15 cellular contexts compared by ENCODE assay signal in the genomic region with DNA sequence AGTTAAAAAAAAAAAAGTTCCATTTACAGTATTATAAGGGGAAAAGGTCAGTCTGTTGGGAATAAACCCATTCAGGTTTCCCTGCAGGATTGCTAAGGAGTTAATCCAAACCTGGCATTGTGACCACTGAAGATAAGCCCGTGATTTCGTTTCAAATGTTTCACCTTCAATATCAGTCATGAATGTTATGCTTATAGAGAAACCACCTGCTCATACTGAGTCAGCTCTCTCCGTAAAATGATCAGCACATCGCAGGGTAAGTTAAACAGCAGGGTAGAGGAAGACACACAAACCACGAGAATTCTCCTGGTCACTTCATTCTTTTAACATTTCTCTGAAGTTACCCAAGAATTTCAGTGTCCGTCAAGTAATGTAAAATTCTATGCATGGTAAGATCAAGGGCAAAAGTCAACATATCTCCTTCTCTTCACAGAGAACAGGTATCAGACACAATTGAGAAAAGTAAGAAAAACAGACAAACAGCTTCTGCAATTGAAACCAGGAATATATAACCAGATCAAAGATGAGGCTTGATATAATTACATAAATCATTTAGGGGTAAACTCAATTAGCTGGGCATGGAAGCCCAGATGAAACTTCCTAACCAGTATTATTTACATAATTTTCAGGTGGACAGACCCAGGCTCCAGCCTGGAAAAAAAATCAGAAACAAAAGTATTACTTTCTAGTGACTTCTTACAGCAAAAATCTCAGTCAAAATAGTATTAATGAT.
DNase-seq lines count a peak whose midpoint lies in the region; TF ChIP-seq lines count a peak whose summit lies in the region.
"Had no signal": no experiment of that assay in that cellular context is flagged by ENCODE, and none has a peak within 500 bp of the region (broad histone marks: within the 10 kb centered on the region; RNA-seq: fewer than 3 reads in every experiment).

No MANE protein-coding gene starts in this region.

- H3K4me2 ChIP-seq in OCI-LY7 (ENCODE audit: low read length) = no peak overlapping the region

- H3K4me3 ChIP-seq in SJCRH30 = no peak overlapping the region
- peak overlapping the region; percentile 1 for H3K4me3 ChIP-seq in effector memory CD4-positive, alpha-beta T cell (ENCODE audit: insufficient read depth, low read depth, low read length, poor library complexity, severe bottlenecking)
- no peak overlapping the region for H3K4me3 ChIP-seq in OCI-LY7 (ENCODE audit: low read depth, low read length, poor library complexity, severe bottlenecking)

- no peaks in the 10 kb centered on the region for H4K20me1 ChIP-seq in OCI-LY7 (ENCODE audit: insufficient read depth, low read length)

- DNase-seq in activated naive CD4-positive, alpha-beta T cell treated with anti-CD3 and anti-CD28 coated beads for 36 hours = no peak
- DNase-seq in activated naive CD4-positive, alpha-beta T cell treated with anti-CD3 and anti-CD28 coated beads, Interleukin-2, amount 10 ng/mL, durations not matched to agents 7 days and 5 days = no peak
- peak; percentile 7 to 40 for DNase-seq in SJCRH30
- DNase-seq in effector memory CD4-positive, alpha-beta T cell = no peak
- no peak for DNase-seq in OCI-LY7 (ENCODE audit: low spot score)
- DNase-seq in NCI-H187 (lab: John Stamatoyannopoulos, UW) = no peak
- DNase-seq in G401 (ENCODE audit: low spot score) = no peak
- DNase-seq: central memory CD4-positive, alpha-beta T cell; erythroblast; GF-D8; mesendoderm; OCI-M1; stimulated activated CD4-positive, alpha-beta T cell treated with anti-CD3 and anti-CD28 coated beads, Interleukin-1b, Interleukin-23, amount 100 ng/mL, for 48 hours had no signal

- POLR2A ChIA-PET in OCI-LY7 (lab: Charles Lee) = interaction anchor here (0.9 to 1.9 kb wide), 4 partner anchors 15 to 20 kb away, joined by 3 to 4 read pairs (median 4); no protein-coding TSS in a partner anchor

- no peaks in the 10 kb centered on the region for H3K27me3 Mint-ChIP-seq in activated naive CD4-positive, alpha-beta T cell treated with anti-CD3 and anti-CD28 coated beads for 36 hours (ENCODE audit: low read depth)
- no peaks in the 10 kb centered on the region for H3K27me3 Mint-ChIP-seq in activated naive CD4-positive, alpha-beta T cell treated with anti-CD3 and anti-CD28 coated beads, Interleukin-2, amount 10 ng/mL, durations not matched to agents 7 days and 5 days
- H3K27me3 Mint-ChIP-seq in stimulated activated naive CD8-positive, alpha-beta T cell treated with anti-CD3 and anti-CD28 coated beads, Interleukin-15, Interleukin-2, amounts not matched to agents 100 ng/mL and 50 ng/mL, for 24 hours = no peaks in the 10 kb centered on the region
- H3K27me3 Mint-ChIP-seq: B cell had no signal

- H2AFZ ChIP-seq in OCI-LY7 (ENCODE audit: low read length) = no peak overlapping the region

- no peaks in the 10 kb centered on the region for H3K27me3 ChIP-seq in SJCRH30
- no peaks in the 10 kb centered on the region for H3K27me3 ChIP-seq in effector memory CD4-positive, alpha-beta T cell (replicated peaks; ENCODE audit: control insufficient read depth, insufficient read depth, low read length, poor library complexity, severe bottlenecking)

- H3K36me3 ChIP-seq in SJCRH30 (no peaks in the 10 kb centered on the region), OCI-LY7 (ENCODE audit: insufficient read depth, low read length) (0 out of 2 replicates have a peak, but pooled peaks cover 3% of the 10 kb centered on the region)
- no peaks in the 10 kb centered on the region for H3K36me3 ChIP-seq in effector memory CD4-positive, alpha-beta T cell (ENCODE audit: control insufficient read depth, insufficient read depth, low read length)

- in situ Hi-C loops in G401 (cut with HindIII; ENCODE audit: low sequenced_read_pairs) = no loop called here

- peaks cover 2% of the 10 kb centered on the region for H3K36me3 Mint-ChIP-seq in activated naive CD4-positive, alpha-beta T cell treated with anti-CD3 and anti-CD28 coated beads for 36 hours (ENCODE audit: low read depth)
- H3K36me3 Mint-ChIP-seq in activated naive CD4-positive, alpha-beta T cell treated with anti-CD3 and anti-CD28 coated beads, Interleukin-2, amount 10 ng/mL, durations not matched to agents 7 days and 5 days = peaks cover 18% of the 10 kb centered on the region
- peaks cover 2% of the 10 kb centered on the region for H3K36me3 Mint-ChIP-seq in stimulated activated naive CD8-positive, alpha-beta T cell treated with anti-CD3 and anti-CD28 coated beads, Interleukin-15, Interleukin-2, amounts not matched to agents 100 ng/mL and 50 ng/mL, for 24 hours (ENCODE audit: low read depth)

- H3K79me2 ChIP-seq in OCI-LY7 (ENCODE audit: insufficient read depth, low read depth, low read length) = no peaks in the 10 kb centered on the region

- TF ChIP-seq CTCF in OCI-LY7 (conservative IDR thresholded peaks at IDR 0.05; ENCODE audit: low read length) = no peak

- intact Hi-C loops in activated naive CD4-positive, alpha-beta T cell treated with anti-CD3 and anti-CD28 coated beads for 36 hours (cut with micrococcal nuclease) = loop anchor here (1.0 kb wide), 1 partner anchor 9 kb away; no protein-coding TSS in a partner anchor
- intact Hi-C loops in OCI-LY7 (cut with micrococcal nuclease; ENCODE audit: unreplicated experiment) = no loop called here

- CTCF ChIA-PET in activated naive CD4-positive, alpha-beta T cell treated with anti-CD3 and anti-CD28 coated beads for 36 hours (lab: Charles Lee) = interaction anchor here (1.0 to 1.1 kb wide), 3 partner anchors 9 to 21 kb away, joined by 3 to 5 read pairs (median 4); no protein-coding TSS in a partner anchor
- CTCF ChIA-PET in activated naive CD4-positive, alpha-beta T cell treated with anti-CD3 and anti-CD28 coated beads, Interleukin-2, amount 10 ng/mL, durations not matched to agents 7 days and 5 days (lab: Charles Lee) = interaction anchor here (1.2 to 2.4 kb wide), 3 partner anchors 9 to 47 kb away, joined by 3 to 5 read pairs (median 5); no protein-coding TSS in a partner anchor
- CTCF ChIA-PET in OCI-LY7 (lab: Charles Lee; ENCODE audit: unreplicated experiment) = no interaction called here

- H3K9me3 ChIP-seq in SJCRH30 (replicated peaks) (no peaks in the 10 kb centered on the region), OCI-LY7 (ENCODE audit: low read length) (no peaks in the 10 kb centered on the region)
- H3K9me3 ChIP-seq in effector memory CD4-positive, alpha-beta T cell (ENCODE audit: control insufficient read depth, low read length) = no peaks in the 10 kb centered on the region

- H3K4me3 Mint-ChIP-seq in activated naive CD4-positive, alpha-beta T cell treated with anti-CD3 and anti-CD28 coated beads for 36 hours = peak overlapping the region; percentile 63
- no peak overlapping the region for H3K4me3 Mint-ChIP-seq in activated naive CD4-positive, alpha-beta T cell treated with anti-CD3 and anti-CD28 coated beads, Interleukin-2, amount 10 ng/mL, durations not matched to agents 7 days and 5 days
- peak overlapping the region; percentile 63 for H3K4me3 Mint-ChIP-seq in stimulated activated naive CD8-positive, alpha-beta T cell treated with anti-CD3 and anti-CD28 coated beads, Interleukin-15, Interleukin-2, amounts not matched to agents 100 ng/mL and 50 ng/mL, for 24 hours
- H3K4me3 Mint-ChIP-seq: B cell had no signal

- H3K4me1 ChIP-seq in SJCRH30 = peaks cover 12% of the 10 kb centered on the region
- H3K4me1 ChIP-seq in effector memory CD4-positive, alpha-beta T cell (ENCODE audit: control insufficient read depth, insufficient read depth, low read length, poor library complexity, severe bottlenecking) = peaks cover 8% of the 10 kb centered on the region
- H3K4me1 ChIP-seq in OCI-LY7 (ENCODE audit: insufficient read depth, low read length, poor library complexity, severe bottlenecking) = no peaks in the 10 kb centered on the region

- H3K27ac ChIP-seq in SJCRH30 (no peak overlapping the region), OCI-LY7 (ENCODE audit: low read depth, low read length, poor library complexity, severe bottlenecking) (no peak overlapping the region)
- no peak overlapping the region for H3K27ac ChIP-seq in effector memory CD4-positive, alpha-beta T cell (ENCODE audit: insufficient read depth, low read length, poor library complexity, severe bottlenecking)

- H3K4me1 Mint-ChIP-seq in activated naive CD4-positive, alpha-beta T cell treated with anti-CD3 and anti-CD28 coated beads for 36 hours (ENCODE audit: low read depth) = peaks cover 65% of the 10 kb centered on the region
- H3K4me1 Mint-ChIP-seq in activated naive CD4-positive, alpha-beta T cell treated with anti-CD3 and anti-CD28 coated beads, Interleukin-2, amount 10 ng/mL, durations not matched to agents 7 days and 5 days = peaks cover 28% of the 10 kb centered on the region
- peaks cover 83% of the 10 kb centered on the region for H3K4me1 Mint-ChIP-seq in stimulated activated naive CD8-positive, alpha-beta T cell treated with anti-CD3 and anti-CD28 coated beads, Interleukin-15, Interleukin-2, amounts not matched to agents 100 ng/mL and 50 ng/mL, for 24 hours (ENCODE audit: low read depth)
- H3K4me1 Mint-ChIP-seq: B cell had no signal

- peak overlapping the region; percentile 54 for H3K27ac Mint-ChIP-seq in activated naive CD4-positive, alpha-beta T cell treated with anti-CD3 and anti-CD28 coated beads for 36 hours
- no peak overlapping the region for H3K27ac Mint-ChIP-seq in activated naive CD4-positive, alpha-beta T cell treated with anti-CD3 and anti-CD28 coated beads, Interleukin-2, amount 10 ng/mL, durations not matched to agents 7 days and 5 days
- peak overlapping the region; percentile 84 for H3K27ac Mint-ChIP-seq in stimulated activated naive CD8-positive, alpha-beta T cell treated with anti-CD3 and anti-CD28 coated beads, Interleukin-15, Interleukin-2, amounts not matched to agents 100 ng/mL and 50 ng/mL, for 24 hours
- H3K27ac Mint-ChIP-seq: B cell had no signal

- no peaks in the 10 kb centered on the region for H3K9me2 ChIP-seq in OCI-LY7 (ENCODE audit: insufficient read depth, low read length)

- H3K9me3 Mint-ChIP-seq in activated naive CD4-positive, alpha-beta T cell treated with anti-CD3 and anti-CD28 coated beads for 36 hours = no peaks in the 10 kb centered on the region
- H3K9me3 Mint-ChIP-seq in activated naive CD4-positive, alpha-beta T cell treated with anti-CD3 and anti-CD28 coated beads, Interleukin-2, amount 10 ng/mL, durations not matched to agents 7 days and 5 days = peaks cover 3% of the 10 kb centered on the region
- H3K9me3 Mint-ChIP-seq in stimulated activated naive CD8-positive, alpha-beta T cell treated with anti-CD3 and anti-CD28 coated beads, Interleukin-15, Interleukin-2, amounts not matched to agents 100 ng/mL and 50 ng/mL, for 24 hours = peaks cover 2% of the 10 kb centered on the region

- BruUV-seq in OCI-LY7 (replicated peaks; lab: Mats Ljungman, UMichigan) = no TSS peak

Comparison
In these comparisons a context has a peak if more than half of its experiments do, and no peak if none do; other contexts are left out.
1. DNase-seq: peak in SJCRH30 (2 of 2); none in activated naive CD4-positive, alpha-beta T cell treated with anti-CD3 and anti-CD28 coated beads for 36 hours (single experiment), activated naive CD4-positive, alpha-beta T cell treated with anti-CD3 and anti-CD28 coated beads, Interleukin-2, amount 10 ng/mL, durations not matched to agents 7 days and 5 days (single experiment), effector memory CD4-positive, alpha-beta T cell (0 of 3), OCI-LY7 (single experiment), NCI-H187 (0 of 2) and G401 (single experiment).